In the genomic region with DNA sequence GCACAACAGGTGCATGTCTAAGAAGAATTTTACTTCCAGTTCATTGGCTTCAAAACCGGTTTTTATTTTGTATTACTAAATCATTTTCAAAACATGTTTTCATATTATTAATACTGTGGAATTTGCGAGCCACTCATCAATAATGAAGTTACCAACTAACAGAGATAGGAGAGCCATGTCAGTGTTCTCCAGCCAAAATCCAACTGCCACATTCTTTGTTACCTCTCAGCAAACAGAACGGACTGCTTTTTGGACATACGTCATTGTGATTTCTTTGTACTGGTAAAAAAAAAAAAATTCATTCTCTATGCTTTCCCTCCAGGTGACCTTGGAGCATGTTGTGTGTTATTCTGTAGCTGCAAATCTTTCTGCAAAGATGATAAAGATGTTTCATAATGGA, we compare ENCODE assay signal across 1 cellular context.
TF ChIP-seq lines count a peak whose summit lies in the region.

No MANE protein-coding gene starts in this region.

TF ChIP-seq in SK-N-SH treated with all-trans-retinoic acid at 6 μM for 48 hours, 23 proteins besides CTCF, POLR2A, EP300 and RAD21 (continued from another document):
- TF ChIP-seq ZNF565 (CRISPR knock-in tag; conservative IDR thresholded peaks at IDR 0.05; ENCODE audit: low read depth), result no peak
